31 cellular contexts compared by ENCODE assay signal in the genomic region with DNA sequence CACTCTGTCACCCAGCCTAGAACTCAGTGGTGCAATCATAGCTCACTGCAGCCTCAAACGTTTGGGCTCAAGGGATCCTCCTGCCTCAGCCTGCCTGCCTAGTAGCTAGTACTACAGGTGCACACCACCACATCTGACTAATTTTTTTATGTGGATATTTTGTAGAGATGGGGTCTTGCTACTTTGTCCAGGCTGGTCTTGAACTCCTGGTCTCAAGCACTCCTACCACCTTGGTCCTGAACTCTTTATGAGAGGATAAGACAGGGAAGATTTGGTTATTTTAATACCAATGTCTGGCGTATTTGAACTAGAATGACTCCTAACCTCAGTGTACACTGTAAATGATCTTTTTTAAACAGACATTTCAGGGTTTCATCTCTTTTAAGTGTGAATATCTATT.
"Had no signal": no experiment of that assay in that cellular context is flagged by ENCODE, and none has a peak within 500 bp of the region (broad histone marks: within the 10 kb centered on the region; RNA-seq: fewer than 3 reads in every experiment).

No MANE protein-coding gene starts in this region.

- H3K36me3 Mint-ChIP-seq: naive B cell had no signal

- H3K27me3 ChIP-seq: dorsolateral prefrontal cortex, gastroesophageal sphincter, heart left ventricle, left lung, neutrophil, suprapubic skin, transverse colon, upper lobe of right lung, uterus had no signal

- H3K9ac ChIP-seq: parathyroid adenoma had no signal

- H3K4me3 Mint-ChIP-seq: mesothelial cell of epicardium; natural killer cell treated with Interleukin-12 subunit alpha and Interleukin-12 subunit beta and Interleukin-15 and Interleukin-18, amount 100 ng/mL, for 72 hours; neural crest cell; stimulated activated naive CD8-positive, alpha-beta T cell treated with anti-CD3 and anti-CD28 coated beads, Interleukin-15, amount 100 ng/mL, for 72 hours had no signal

- H3K4me2 ChIP-seq: smooth muscle cell had no signal

- H3K36me3 ChIP-seq: transverse colon, uterus had no signal

- H3K27me3 Mint-ChIP-seq: naive B cell; natural killer cell treated with Interleukin-12 subunit alpha and Interleukin-12 subunit beta and Interleukin-15 and Interleukin-18, amount 100 ng/mL, for 72 hours; progenitor cell of endocrine pancreas; stimulated activated naive CD8-positive, alpha-beta T cell treated with anti-CD3 and anti-CD28 coated beads, Interleukin-15, amount 100 ng/mL, for 72 hours had no signal

- H3K4me1 ChIP-seq: suprapubic skin had no signal

- DNase-seq: cortex of kidney; dorsolateral prefrontal cortex; effector CD4-positive, alpha-beta T cell; foreskin fibroblast; heart left ventricle; hippocampal formation; left cardiac atrium; left lung; mesenchymal stem cell; mucosa of descending colon; naive B cell; stimulated activated CD4-positive, alpha-beta T cell treated with anti-CD3 and anti-CD28 coated beads, Interleukin-12 subunit alpha, Interleukin-12 subunit beta, amount 100 ng/mL, for 4 hours; stimulated activated CD4-positive, alpha-beta T cell treated with anti-CD3 and anti-CD28 coated beads, Interleukin-1b, Interleukin-23, amount 100 ng/mL, for 48 hours; stimulated activated CD4-positive, alpha-beta T cell treated with anti-CD3 and anti-CD28 coated beads, Interleukin-4, amount 100 ng/mL, for 1 hour; stimulated activated CD8-positive, alpha-beta memory T cell treated with anti-CD3 and anti-CD28 coated beads, Interleukin-4, amount 100 ng/mL, for 48 hours; stimulated activated naive CD8-positive, alpha-beta T cell treated with anti-CD3 and anti-CD28 coated beads, Interleukin-15, amount 100 ng/mL, for 72 hours; transverse colon; upper lobe of right lung; uterus had no signal

- H3K4me3 ChIP-seq: dorsolateral prefrontal cortex, gastroesophageal sphincter, heart left ventricle, left lung, mucosa of descending colon, smooth muscle cell, suprapubic skin, transverse colon, upper lobe of right lung, uterus had no signal

- H3K9me3 ChIP-seq: gastroesophageal sphincter, heart left ventricle, left lung, mucosa of descending colon, neutrophil, suprapubic skin, transverse colon, upper lobe of right lung, uterus had no signal

- H3K27ac ChIP-seq: dorsolateral prefrontal cortex, epithelial cell of prostate, gastroesophageal sphincter, parathyroid adenoma, suprapubic skin, transverse colon, upper lobe of right lung, uterus had no signal

- H3K27ac Mint-ChIP-seq: natural killer cell treated with Interleukin-12 subunit alpha and Interleukin-12 subunit beta and Interleukin-15 and Interleukin-18, amount 100 ng/mL, for 72 hours; progenitor cell of endocrine pancreas had no signal

- H3K9me3 Mint-ChIP-seq: mesothelial cell of epicardium; naive B cell; natural killer cell treated with Interleukin-12 subunit alpha and Interleukin-12 subunit beta and Interleukin-15 and Interleukin-18, amount 100 ng/mL, for 72 hours; neural crest cell; stimulated activated naive CD8-positive, alpha-beta T cell treated with anti-CD3 and anti-CD28 coated beads, Interleukin-15, amount 100 ng/mL, for 72 hours had no signal

- H3K4me1 Mint-ChIP-seq: neural crest cell had no signal

- ATAC-seq: esophagus mucosa; gastroesophageal sphincter; heart left ventricle; left cardiac atrium; left lung; mucosa of descending colon; natural killer cell treated with Interleukin-12 subunit alpha and Interleukin-12 subunit beta and Interleukin-15 and Interleukin-18, amount 100 ng/mL, for 72 hours; sciatic nerve; stimulated activated naive CD8-positive, alpha-beta T cell treated with anti-CD3 and anti-CD28 coated beads, Interleukin-15, amount 100 ng/mL, for 72 hours; upper lobe of right lung had no signal
